26 cellular contexts compared by ENCODE assay signal in genomic region chr2:29005331-29005730, GRCh38. TPM values are rescaled to one million over a fixed set of nuclear protein-coding genes. Genes with fewer than 3 reads are reported as not detected.
"Had no signal": no experiment of that assay in that cellular context is flagged by ENCODE, and none has a peak within 500 bp of the region (broad histone marks: within the 10 kb centered on the region; RNA-seq: fewer than 3 reads in every experiment).

No MANE protein-coding gene starts in this region.

- H3K4me2 ChIP-seq: hepatocyte had no signal

- H3K4me3 ChIP-seq: colonic mucosa, esophagus squamous epithelium, gastrocnemius medialis, heart left ventricle, hepatocyte, left lung, lower lobe of right lung, mucosa of descending colon had no signal

- H3K27me3 ChIP-seq: colonic mucosa, esophagus squamous epithelium, gastrocnemius medialis, heart left ventricle, hepatocyte, left lung had no signal

- FAIRE-seq: endometrium had no signal

- H3K36me3 ChIP-seq: colonic mucosa, esophagus squamous epithelium, gastrocnemius medialis, heart left ventricle, left lung, lower lobe of right lung had no signal

- DNase-seq: colonic mucosa; cortex of kidney; effector CD8-positive, alpha-beta T cell; effector memory CD8-positive, alpha-beta T cell; endodermal cell; erythroblast; esophagus squamous epithelium; foreskin fibroblast; foreskin melanocyte; gastrocnemius medialis; heart left ventricle; hypothalamus; immature natural killer cell; islet precursor cell; left cardiac atrium; left lung; left ventricle myocardium superior; lower lobe of right lung; mesenchymal stem cell; mucosa of descending colon had no signal

- ATAC-seq: effector memory CD8-positive, alpha-beta T cell; esophagus mucosa; gastrocnemius medialis; heart left ventricle; left cardiac atrium; left lung; left ventricle myocardium superior; lower lobe of right lung; mucosa of descending colon had no signal

- H3K27ac ChIP-seq: colonic mucosa, epithelial cell of prostate, esophagus squamous epithelium, gastrocnemius medialis, heart left ventricle, hepatocyte, left lung, lower lobe of right lung had no signal

- H3K9me3 ChIP-seq: colonic mucosa, esophagus squamous epithelium, gastrocnemius medialis, heart left ventricle, left lung, lower lobe of right lung, mucosa of descending colon had no signal

- H2AFZ ChIP-seq: hepatocyte had no signal

- H3K4me1 ChIP-seq: colonic mucosa had no signal

RNA-seq across cellular contexts. Expression of gene TOGARAM2, which starts 24.2 kb away (rescaled TPM):
- total RNA-seq: glomerular endothelial cell, kidney epithelial cell had no signal
